ENCODE assay signal across 8 cellular contexts in genomic region chr12:69471667-69472385, GRCh38. TPM values are rescaled to one million over a fixed set of nuclear protein-coding genes. Genes with fewer than 3 reads are reported as not detected.
A peak's percentile ranks its signal among the peaks of the same experiment; 100 is the strongest.
DNase-seq lines count a peak whose midpoint lies in the region; ATAC-seq and TF ChIP-seq lines count a peak whose summit lies in the region.

No MANE protein-coding gene starts in this region.

- no peak overlapping the region for H3K27ac Mint-ChIP-seq in T-helper 2 cell treated with Interferon-gamma antibody and Interleukin-4, amounts not matched to agents 5 μg/mL and 100 μg/mL, for 36 hours
- H3K27ac Mint-ChIP-seq in activated CD4-positive, alpha-beta memory T cell treated with anti-CD3 and anti-CD28 coated beads, Interleukin-2, amount 10 ng/mL, durations not matched to agents 7 days and 5 days = no peak overlapping the region
- no peak overlapping the region for H3K27ac Mint-ChIP-seq in stimulated activated naive B cell treated with anti-CD40 and anti-IgM and Interleukin-4, amounts not matched to agents 10 μg/mL and 1 μg/mL and 100 μg/mL, for 72 hours

- H3K27me3 ChIP-seq in hepatocyte = no peaks in the 10 kb centered on the region

- no peaks in the 10 kb centered on the region for H3K9me2 ChIP-seq in hepatocyte (replicated peaks; ENCODE audit: insufficient read depth)

- no peaks in the 10 kb centered on the region for H3K36me3 ChIP-seq in hepatocyte (replicated peaks; ENCODE audit: insufficient read depth, low read depth)

- no peaks in the 10 kb centered on the region for H3K27me3 Mint-ChIP-seq in T-helper 2 cell treated with Interferon-gamma antibody and Interleukin-4, amounts not matched to agents 5 μg/mL and 100 μg/mL, for 36 hours (ENCODE audit: low read depth)
- no peaks in the 10 kb centered on the region for H3K27me3 Mint-ChIP-seq in activated CD4-positive, alpha-beta memory T cell treated with anti-CD3 and anti-CD28 coated beads, Interleukin-2, amount 10 ng/mL, durations not matched to agents 7 days and 5 days
- H3K27me3 Mint-ChIP-seq in stimulated activated naive B cell treated with anti-CD40 and anti-IgM and Interleukin-4, amounts not matched to agents 10 μg/mL and 1 μg/mL and 100 μg/mL, for 72 hours = no peaks in the 10 kb centered on the region

- peaks cover 29% of the 10 kb centered on the region for H3K4me1 ChIP-seq in hepatocyte (ENCODE audit: insufficient read depth)

- H3K36me3 Mint-ChIP-seq in T-helper 2 cell treated with Interferon-gamma antibody and Interleukin-4, amounts not matched to agents 5 μg/mL and 100 μg/mL, for 36 hours (ENCODE audit: low read depth) = peaks cover 11% of the 10 kb centered on the region
- peaks cover 12% of the 10 kb centered on the region for H3K36me3 Mint-ChIP-seq in activated CD4-positive, alpha-beta memory T cell treated with anti-CD3 and anti-CD28 coated beads, Interleukin-2, amount 10 ng/mL, durations not matched to agents 7 days and 5 days (ENCODE audit: low read depth)
- H3K36me3 Mint-ChIP-seq in stimulated activated naive B cell treated with anti-CD40 and anti-IgM and Interleukin-4, amounts not matched to agents 10 μg/mL and 1 μg/mL and 100 μg/mL, for 72 hours = peaks cover 4 to 9% of the 10 kb centered on the region in 2 donors

- peaks cover 49% of the 10 kb centered on the region for H4K20me1 ChIP-seq in hepatocyte (ENCODE audit: insufficient read depth, poor library complexity, severe bottlenecking)

- peaks cover 65% of the 10 kb centered on the region for H3K79me2 ChIP-seq in hepatocyte

- peak overlapping the region; percentile 99 for H3K27ac ChIP-seq in hepatocyte

- POLR2A ChIA-PET in activated CD4-positive, alpha-beta memory T cell treated with anti-CD3 and anti-CD28 coated beads, Interleukin-2, amount 10 ng/mL, durations not matched to agents 7 days and 5 days (lab: Charles Lee) = no interaction called here

- H3K4me2 ChIP-seq in hepatocyte = peak overlapping the region; percentile 74

- CTCF ChIA-PET in activated CD4-positive, alpha-beta memory T cell treated with anti-CD3 and anti-CD28 coated beads, Interleukin-2, amount 10 ng/mL, durations not matched to agents 7 days and 5 days (lab: Charles Lee) = no interaction called here

- TF ChIP-seq CTCF in hepatocyte (IDR thresholded peaks at IDR 0.05; ENCODE audit: poor library complexity) = no peak

- no peak for ATAC-seq in stimulated activated naive B cell treated with anti-CD40 and anti-IgM and Interleukin-4, amounts not matched to agents 10 μg/mL and 1 μg/mL and 100 μg/mL, for 72 hours (replicated peaks)

- DNase-seq in T-helper 2 cell treated with Interferon-gamma antibody and Interleukin-4, amounts not matched to agents 5 μg/mL and 100 μg/mL, for 36 hours (ENCODE audit: low spot score) = no peak
- DNase-seq in T-helper 2 cell (no peak), hepatocyte (ENCODE audit: low spot score) (no peak), A172 (ENCODE audit: low spot score) (no peak), NCI-H2227 treated with DMSO at 0.1 percent for 48 hours (lab: John Stamatoyannopoulos, UW) (no peak), NCI-H524 treated with DMSO at 0.1 percent for 48 hours (lab: John Stamatoyannopoulos, UW) (no peak)
- DNase-seq in activated CD4-positive, alpha-beta memory T cell treated with anti-CD3 and anti-CD28 coated beads, Interleukin-2, amount 10 ng/mL, durations not matched to agents 7 days and 5 days = no peak
- DNase-seq in stimulated activated naive B cell treated with anti-CD40 and anti-IgM and Interleukin-4, amounts not matched to agents 10 μg/mL and 1 μg/mL and 100 μg/mL, for 72 hours = no peak

- peaks cover 39% of the 10 kb centered on the region for H3K4me1 Mint-ChIP-seq in T-helper 2 cell treated with Interferon-gamma antibody and Interleukin-4, amounts not matched to agents 5 μg/mL and 100 μg/mL, for 36 hours (ENCODE audit: low read depth)
- peaks cover 32% of the 10 kb centered on the region for H3K4me1 Mint-ChIP-seq in activated CD4-positive, alpha-beta memory T cell treated with anti-CD3 and anti-CD28 coated beads, Interleukin-2, amount 10 ng/mL, durations not matched to agents 7 days and 5 days
- peaks cover 45 to 78% of the 10 kb centered on the region in 2 donors for H3K4me1 Mint-ChIP-seq in stimulated activated naive B cell treated with anti-CD40 and anti-IgM and Interleukin-4, amounts not matched to agents 10 μg/mL and 1 μg/mL and 100 μg/mL, for 72 hours

- H2AFZ ChIP-seq in hepatocyte = no peak overlapping the region

- H3K9me3 ChIP-seq in hepatocyte (ENCODE audit: low read depth) = no peaks in the 10 kb centered on the region

- no peaks in the 10 kb centered on the region for H3K9me3 Mint-ChIP-seq in T-helper 2 cell treated with Interferon-gamma antibody and Interleukin-4, amounts not matched to agents 5 μg/mL and 100 μg/mL, for 36 hours
- H3K9me3 Mint-ChIP-seq in activated CD4-positive, alpha-beta memory T cell treated with anti-CD3 and anti-CD28 coated beads, Interleukin-2, amount 10 ng/mL, durations not matched to agents 7 days and 5 days = no peaks in the 10 kb centered on the region
- no peaks in the 10 kb centered on the region for H3K9me3 Mint-ChIP-seq in stimulated activated naive B cell treated with anti-CD40 and anti-IgM and Interleukin-4, amounts not matched to agents 10 μg/mL and 1 μg/mL and 100 μg/mL, for 72 hours

- H3K4me3 ChIP-seq in hepatocyte = peak overlapping the region; percentile 93

- H3K4me3 Mint-ChIP-seq in T-helper 2 cell treated with Interferon-gamma antibody and Interleukin-4, amounts not matched to agents 5 μg/mL and 100 μg/mL, for 36 hours = peak overlapping the region; percentile 95
- H3K4me3 Mint-ChIP-seq in activated CD4-positive, alpha-beta memory T cell treated with anti-CD3 and anti-CD28 coated beads, Interleukin-2, amount 10 ng/mL, durations not matched to agents 7 days and 5 days = peak overlapping the region; percentile 35
- peak overlapping the region; percentile 99 to 100 for H3K4me3 Mint-ChIP-seq in stimulated activated naive B cell treated with anti-CD40 and anti-IgM and Interleukin-4, amounts not matched to agents 10 μg/mL and 1 μg/mL and 100 μg/mL, for 72 hours

- WGBS in hepatocyte (ENCODE audit: low lambda C conversion rate, missing lambda C conversion rate) = 67% methylated on average over 5 of the region's 5 CpGs

RNA-seq across cellular contexts. Expression of gene FRS2, which starts 1.6 kb away (rescaled TPM):
- total RNA-seq in activated CD4-positive, alpha-beta memory T cell treated with anti-CD3 and anti-CD28 coated beads, Interleukin-2, amount 10 ng/mL, durations not matched to agents 7 days and 5 days = 10 to 100 TPM; 12.8 to 15.1 TPM
- 51.0 and 76.4 TPM in 2 replicates for total RNA-seq in hepatocyte
- 14.7 and 17.3 TPM in 2 replicates for polyA plus RNA-seq in hepatocyte
- total RNA-seq in A172 (2014; rRNA removed; shearing (Covaris generic)) = 42.4 and 43.6 TPM in 2 replicates

Comparison
In these comparisons a context has a peak if more than half of its experiments do, and no peak if none do; other contexts are left out.
1. H3K4me3 Mint-ChIP-seq: peak in every context shown above with its lines; median percentile 100 in stimulated activated naive B cell treated with anti-CD40 and anti-IgM and Interleukin-4, amounts not matched to agents 10 μg/mL and 1 μg/mL and 100 μg/mL, for 72 hours; 95 in T-helper 2 cell treated with Interferon-gamma antibody and Interleukin-4, amounts not matched to agents 5 μg/mL and 100 μg/mL, for 36 hours; 35 in activated CD4-positive, alpha-beta memory T cell treated with anti-CD3 and anti-CD28 coated beads, Interleukin-2, amount 10 ng/mL, durations not matched to agents 7 days and 5 days.